14 cellular contexts compared by ENCODE assay signal in genomic region chr14:51595831-51596472, GRCh38.
"Had no signal": no experiment of that assay in that cellular context is flagged by ENCODE, and none has a peak within 500 bp of the region (broad histone marks: within the 10 kb centered on the region; RNA-seq: fewer than 3 reads in every experiment).

No MANE protein-coding gene starts in this region.

- H3K27ac ChIP-seq: ascending aorta, left lung, pancreas had no signal

- H3K9me3 Mint-ChIP-seq: activated B cell treated with CpG ODN at 0.5 μM for 24 hours; activated CD4-positive, alpha-beta T cell treated with anti-CD3 and anti-CD28 coated beads, Interleukin-2, amount 10 ng/mL, durations not matched to agents 24 days and 14 days; activated naive CD4-positive, alpha-beta T cell treated with anti-CD3 and anti-CD28 coated beads for 36 hours; activated naive CD8-positive, alpha-beta T cell treated with anti-CD3 and anti-CD28 coated beads, Interleukin-2, amount 50 U/mL, for 24 hours; activated T-helper 17 cell treated with anti-CD3 and anti-CD28 coated beads, Interleukin-2, amount 50 U/mL, for 72 hours; neural crest cell; stimulated activated memory B cell treated with anti-CD40 and anti-IgM and Interleukin-4, amounts not matched to agents 10 μg/mL and 1 μg/mL and 100 μg/mL, for 72 hours had no signal

- H3K4me3 ChIP-seq: ascending aorta, left lung, pancreas had no signal

- H3K4me1 ChIP-seq: left lung had no signal

- H3K27me3 ChIP-seq: ascending aorta, left lung, pancreas had no signal

- H3K4me3 Mint-ChIP-seq: activated B cell treated with CpG ODN at 0.5 μM for 24 hours; activated CD4-positive, alpha-beta T cell treated with anti-CD3 and anti-CD28 coated beads, Interleukin-2, amount 10 ng/mL, durations not matched to agents 24 days and 14 days; activated naive CD4-positive, alpha-beta T cell treated with anti-CD3 and anti-CD28 coated beads for 36 hours; activated naive CD8-positive, alpha-beta T cell treated with anti-CD3 and anti-CD28 coated beads, Interleukin-2, amount 50 U/mL, for 24 hours; activated T-helper 17 cell treated with anti-CD3 and anti-CD28 coated beads, Interleukin-2, amount 50 U/mL, for 72 hours; neural crest cell; stimulated activated memory B cell treated with anti-CD40 and anti-IgM and Interleukin-4, amounts not matched to agents 10 μg/mL and 1 μg/mL and 100 μg/mL, for 72 hours had no signal

- H3K27ac Mint-ChIP-seq: activated B cell treated with CpG ODN at 0.5 μM for 24 hours; activated CD4-positive, alpha-beta T cell treated with anti-CD3 and anti-CD28 coated beads, Interleukin-2, amount 10 ng/mL, durations not matched to agents 24 days and 14 days; activated naive CD4-positive, alpha-beta T cell treated with anti-CD3 and anti-CD28 coated beads for 36 hours; activated naive CD8-positive, alpha-beta T cell treated with anti-CD3 and anti-CD28 coated beads, Interleukin-2, amount 50 U/mL, for 24 hours; activated T-helper 17 cell treated with anti-CD3 and anti-CD28 coated beads, Interleukin-2, amount 50 U/mL, for 72 hours; stimulated activated memory B cell treated with anti-CD40 and anti-IgM and Interleukin-4, amounts not matched to agents 10 μg/mL and 1 μg/mL and 100 μg/mL, for 72 hours had no signal

- H3K9me3 ChIP-seq: ascending aorta, left lung, pancreas had no signal

- ATAC-seq: activated T-helper 17 cell treated with anti-CD3 and anti-CD28 coated beads, Interleukin-2, amount 50 U/mL, for 72 hours; left lung; pancreas; stimulated activated memory B cell treated with anti-CD40 and anti-IgM and Interleukin-4, amounts not matched to agents 10 μg/mL and 1 μg/mL and 100 μg/mL, for 72 hours had no signal

- H3K4me1 Mint-ChIP-seq: activated B cell treated with CpG ODN at 0.5 μM for 24 hours; activated T-helper 17 cell treated with anti-CD3 and anti-CD28 coated beads, Interleukin-2, amount 50 U/mL, for 72 hours; stimulated activated memory B cell treated with anti-CD40 and anti-IgM and Interleukin-4, amounts not matched to agents 10 μg/mL and 1 μg/mL and 100 μg/mL, for 72 hours had no signal

- H3K36me3 Mint-ChIP-seq: stimulated activated memory B cell treated with anti-CD40 and anti-IgM and Interleukin-4, amounts not matched to agents 10 μg/mL and 1 μg/mL and 100 μg/mL, for 72 hours had no signal

- H3K36me3 ChIP-seq: ascending aorta, left lung, pancreas had no signal

- DNase-seq: activated B cell treated with CpG ODN at 0.5 μM for 24 hours; activated CD4-positive, alpha-beta T cell treated with anti-CD3 and anti-CD28 coated beads, Interleukin-2, amount 10 ng/mL, durations not matched to agents 24 days and 14 days; activated CD8-positive, alpha-beta memory T cell treated with anti-CD3 and anti-CD28 coated beads for 24 hours; activated naive CD4-positive, alpha-beta T cell treated with anti-CD3 and anti-CD28 coated beads for 36 hours; activated naive CD8-positive, alpha-beta T cell treated with anti-CD3 and anti-CD28 coated beads, Interleukin-2, amount 50 U/mL, for 24 hours; erythroblast; islet precursor cell; left lung; mammary epithelial cell; pancreas had no signal
